23 cellular contexts compared by ENCODE assay signal in genomic region chr7:105920766-105921165, GRCh38.
"Had no signal": no experiment of that assay in that cellular context is flagged by ENCODE, and none has a peak within 500 bp of the region (broad histone marks: within the 10 kb centered on the region; RNA-seq: fewer than 3 reads in every experiment).

No MANE protein-coding gene starts in this region.

- H3K27me3 Mint-ChIP-seq: activated CD4-positive, alpha-beta T cell treated with anti-CD3 and anti-CD28 coated beads for 36 hours; activated naive CD8-positive, alpha-beta T cell treated with anti-CD3 and anti-CD28 coated beads for 36 hours; activated T-helper 17 cell treated with anti-CD3 and anti-CD28 coated beads, Interleukin-2, amount 50 U/mL, for 72 hours; central memory CD8-positive, alpha-beta T cell had no signal

- ATAC-seq: activated CD4-positive, alpha-beta T cell treated with anti-CD3 and anti-CD28 coated beads for 36 hours; activated T-helper 17 cell treated with anti-CD3 and anti-CD28 coated beads, Interleukin-2, amount 50 U/mL, for 72 hours; left ventricle myocardium superior; right lobe of liver; stimulated activated effector memory CD8-positive, alpha-beta T cell treated with anti-CD3 and anti-CD28 coated beads, Interleukin-12 subunit alpha, Interleukin-12 subunit beta, amount 100 ng/mL, for 72 hours; WTC11 had no signal

- H3K27ac ChIP-seq: coronary artery, right lobe of liver, testis had no signal

- H3K27ac Mint-ChIP-seq: activated CD4-positive, alpha-beta T cell treated with anti-CD3 and anti-CD28 coated beads for 36 hours; activated naive CD8-positive, alpha-beta T cell treated with anti-CD3 and anti-CD28 coated beads for 36 hours; activated T-helper 17 cell treated with anti-CD3 and anti-CD28 coated beads, Interleukin-2, amount 50 U/mL, for 72 hours; naive B cell; stimulated activated effector memory CD8-positive, alpha-beta T cell treated with anti-CD3 and anti-CD28 coated beads, Interleukin-12 subunit alpha, Interleukin-12 subunit beta, amount 100 ng/mL, for 72 hours; type B pancreatic cell; WTC11 had no signal

- DNase-seq: activated CD4-positive, alpha-beta T cell treated with anti-CD3 and anti-CD28 coated beads for 36 hours; activated CD4-positive, alpha-beta T cell treated with anti-CD3 and anti-CD28 coated beads, Interleukin-2, amount 50 U/mL, for 48 hours; activated naive CD4-positive, alpha-beta T cell; activated naive CD8-positive, alpha-beta T cell treated with anti-CD3 and anti-CD28 coated beads for 36 hours; amygdala; erythroblast; foreskin melanocyte; hypothalamus; kidney; left ventricle myocardium superior; mesenchymal stem cell; mucosa of descending colon; naive B cell; right lobe of liver; stimulated activated CD4-positive, alpha-beta T cell treated with anti-CD3 and anti-CD28 coated beads, Interleukin-4, amount 100 ng/mL, for 24 hours; testis had no signal

- H3K9me3 Mint-ChIP-seq: activated T-helper 17 cell treated with anti-CD3 and anti-CD28 coated beads, Interleukin-2, amount 50 U/mL, for 72 hours; central memory CD8-positive, alpha-beta T cell; stimulated activated effector memory CD8-positive, alpha-beta T cell treated with anti-CD3 and anti-CD28 coated beads, Interleukin-12 subunit alpha, Interleukin-12 subunit beta, amount 100 ng/mL, for 72 hours; type B pancreatic cell had no signal

- H3K4me1 Mint-ChIP-seq: naive B cell, WTC11 had no signal

- H3K4me3 ChIP-seq: coronary artery, mucosa of descending colon, right lobe of liver, smooth muscle cell, testis had no signal

- H3K27me3 ChIP-seq: right lobe of liver, testis had no signal

- H3K4me3 Mint-ChIP-seq: activated CD4-positive, alpha-beta T cell treated with anti-CD3 and anti-CD28 coated beads for 36 hours; activated naive CD8-positive, alpha-beta T cell treated with anti-CD3 and anti-CD28 coated beads for 36 hours; activated T-helper 17 cell treated with anti-CD3 and anti-CD28 coated beads, Interleukin-2, amount 50 U/mL, for 72 hours; central memory CD8-positive, alpha-beta T cell; naive B cell; stimulated activated effector memory CD8-positive, alpha-beta T cell treated with anti-CD3 and anti-CD28 coated beads, Interleukin-12 subunit alpha, Interleukin-12 subunit beta, amount 100 ng/mL, for 72 hours; type B pancreatic cell; WTC11 had no signal

- H3K36me3 Mint-ChIP-seq: naive B cell; stimulated activated effector memory CD8-positive, alpha-beta T cell treated with anti-CD3 and anti-CD28 coated beads, Interleukin-12 subunit alpha, Interleukin-12 subunit beta, amount 100 ng/mL, for 72 hours had no signal
